8 cellular contexts compared by ENCODE assay signal in genomic region chr7:128939861-128940410, GRCh38. TPM values are rescaled to one million over a fixed set of nuclear protein-coding genes. Genes with fewer than 3 reads are reported as not detected.
DNase-seq lines count a peak whose midpoint lies in the region; ATAC-seq and TF ChIP-seq lines count a peak whose summit lies in the region.

No MANE protein-coding gene starts in this region.

- no peak for TF ChIP-seq CTCF in IMR-90 (conservative IDR thresholded peaks at IDR 0.05; ENCODE audit: low read depth, low read length)

- no peak for TF ChIP-seq RAD21 in IMR-90 (IDR thresholded peaks at IDR 0.05; ENCODE audit: low read length)

- no peaks in the 10 kb centered on the region for H3K36me3 ChIP-seq in IMR-90 (ENCODE audit: control insufficient read depth, insufficient read depth, low read length)

- no peak for TF ChIP-seq POLR2A in IMR-90 (IDR thresholded peaks at IDR 0.05; ENCODE audit: low read depth, low read length)

- H2BK20ac ChIP-seq in IMR-90 (ENCODE audit: low read depth, low read length), result no peak overlapping the region

- CTCF ChIA-PET in IMR-90 (lab: Yijun Ruan, JAX), result no interaction called here

- no peak overlapping the region for H3K9ac ChIP-seq in IMR-90 (ENCODE audit: low read depth, low read length)

- no peak overlapping the region for H2BK120ac ChIP-seq in IMR-90 (ENCODE audit: low read depth, low read length)

- H2AK9ac ChIP-seq in IMR-90 (replicated peaks; ENCODE audit: low read depth, low read length, poor library complexity), result no peak overlapping the region

- no peak overlapping the region for H3K23ac ChIP-seq in IMR-90 (ENCODE audit: low read depth, low read length)

- H4K91ac ChIP-seq in IMR-90 (ENCODE audit: insufficient read depth, low read depth, low read length), result no peak overlapping the region

- H3K9me3 ChIP-seq in IMR-90 (ENCODE audit: control insufficient read depth, insufficient read depth, low read length), result no peaks in the 10 kb centered on the region

- H3K27me3 ChIP-seq in IMR-90 (ENCODE audit: control insufficient read depth, insufficient read depth, low read length), result peaks cover 65% of the 10 kb centered on the region

- dilution Hi-C loops in IMR-90 (cut with HindIII; ENCODE audit: low sequenced_read_pairs, unreplicated experiment), result no loop called here

- intact Hi-C loops in IMR-90 (cut with micrococcal nuclease), result no loop called here
- intact Hi-C loops in left ventricle myocardium superior (cut with micrococcal nuclease), result no loop called here

- no peak overlapping the region for H2AK5ac ChIP-seq in IMR-90 (ENCODE audit: low read depth, low read length)

- H2BK5ac ChIP-seq in IMR-90 (ENCODE audit: low read depth, low read length, poor library complexity, severe bottlenecking), result no peak overlapping the region

- no peaks in the 10 kb centered on the region for H3K9me1 ChIP-seq in IMR-90 (ENCODE audit: insufficient read depth, low read length)

- H3K4me1 ChIP-seq in IMR-90 (ENCODE audit: control insufficient read depth, insufficient read depth, low read length), result no peaks in the 10 kb centered on the region; the same call in 1 of the 2 replicates

- H3K56ac ChIP-seq in IMR-90 (ENCODE audit: extremely low read depth, insufficient read depth, low read length), result no peak overlapping the region

- H2BK15ac ChIP-seq in IMR-90 (ENCODE audit: low read depth, low read length), result no peak overlapping the region

- H4K5ac ChIP-seq in IMR-90 (ENCODE audit: low read depth, low read length), result no peak overlapping the region

- DNase-seq in GDM1 (lab: John Stamatoyannopoulos, UW) (peak; percentile 58), IMR-90 (no peak), left ventricle myocardium superior (no peak), NCI-H526 (lab: John Stamatoyannopoulos, UW) (no peak), kidney tubule cell (ENCODE audit: low spot score) (no peak)
- DNase-seq in stimulated activated CD4-positive, alpha-beta T cell treated with anti-CD3 and anti-CD28 coated beads, Interleukin-12 subunit alpha, Interleukin-12 subunit beta, amount 100 ng/mL, for 4 hours, result no peak
- no peak for DNase-seq in effector CD8-positive, alpha-beta T cell (lab: John Stamatoyannopoulos, UW)

- 52% methylated on average over 10 of the region's 18 CpGs; no CpG with 5 or more reads in 1 of the 2 experiments for WGBS in IMR-90 (ENCODE audit: extremely low coverage in 2 of 2, insufficient read length in 1 of 2), 2 experiments

- no TSS peak for BruUV-seq in IMR-90 (replicated peaks; lab: Mats Ljungman, UMichigan)

- no peak overlapping the region for H3K14ac ChIP-seq in IMR-90 (replicated peaks; ENCODE audit: low read depth, low read length)

- no peak overlapping the region for H3K18ac ChIP-seq in IMR-90 (ENCODE audit: low read depth, low read length)

- H4K8ac ChIP-seq in IMR-90 (ENCODE audit: low read depth in 2 of 2, low read length in 2 of 2), result no peak overlapping the region

- ATAC-seq in GM19397 (IDR thresholded peaks at IDR 0.05; ENCODE audit: unreplicated experiment), result peak; percentile 13
- ATAC-seq in IMR-90 (ENCODE audit: low read depth), result no peak
- peak; percentile 19 for ATAC-seq in left ventricle myocardium superior

- in situ Hi-C loops in IMR-90 (cut with MboI; ENCODE audit: low sequenced_read_pairs), result no loop called here

- H3K4ac ChIP-seq in IMR-90 (ENCODE audit: low read depth, low read length), result no peak overlapping the region

- H3K4me2 ChIP-seq in IMR-90 (ENCODE audit: low read depth, low read length), result no peak overlapping the region

- no peaks in the 10 kb centered on the region for H3K79me1 ChIP-seq in IMR-90 (ENCODE audit: low read depth in 1 of 2, low read length in 2 of 2)

- no peaks in the 10 kb centered on the region; the same call in 1 of the 2 replicates for H4K20me1 ChIP-seq in IMR-90 (ENCODE audit: insufficient read depth, low read length)

- peak overlapping the region; percentile 51 for H2AFZ ChIP-seq in IMR-90 (replicated peaks; ENCODE audit: low read length, poor library complexity)

- POLR2A ChIA-PET in IMR-90 (lab: Charles Lee; ENCODE audit: unreplicated experiment), result no interaction called here

- no peak overlapping the region for H3K4me3 ChIP-seq in IMR-90 (ENCODE audit: insufficient read depth, low read depth, low read length)

- no peak overlapping the region for H3K27ac ChIP-seq in IMR-90 (ENCODE audit: insufficient read depth, low read length)

TF ChIP-seq in IMR-90, 13 proteins besides CTCF, POLR2A, EP300 and RAD21:
- TF ChIP-seq CEBPB (IDR thresholded peaks at IDR 0.05; ENCODE audit: low read depth, low read length), result no peak
- TF ChIP-seq FOS (IDR thresholded peaks at IDR 0.05; ENCODE audit: low read depth, low read length), result no peak
- TF ChIP-seq USF2 (IDR thresholded peaks at IDR 0.05; ENCODE audit: low read depth, low read length), result no peak
- no peak for TF ChIP-seq RCOR1 (IDR thresholded peaks at IDR 0.05; ENCODE audit: insufficient replicate concordance, low read length)
- TF ChIP-seq BHLHE40 (IDR thresholded peaks at IDR 0.05; ENCODE audit: low read depth, low read length), result no peak
- no peak for TF ChIP-seq NFE2L2 (IDR thresholded peaks at IDR 0.05; ENCODE audit: low read depth, low read length)
- no peak for TF ChIP-seq SMC3 (IDR thresholded peaks at IDR 0.05; ENCODE audit: low read depth, low read length)
- no peak for TF ChIP-seq ELK1 (IDR thresholded peaks at IDR 0.05; ENCODE audit: borderline replicate concordance, low read depth, low read length)
- no peak for TF ChIP-seq MAFK (IDR thresholded peaks at IDR 0.05; ENCODE audit: low read depth, low read length)
- no peak for TF ChIP-seq MAZ (IDR thresholded peaks at IDR 0.05; ENCODE audit: borderline replicate concordance, low read depth, low read length)
- TF ChIP-seq MXI1 (IDR thresholded peaks at IDR 0.05; ENCODE audit: borderline replicate concordance, low read depth, low read length), result no peak
- TF ChIP-seq RFX5 (IDR thresholded peaks at IDR 0.05; ENCODE audit: low read depth, low read length), result no peak
- TF ChIP-seq CHD1 (IDR thresholded peaks at IDR 0.05; ENCODE audit: low read depth, low read length), result no peak
TF ChIP-seq in IMR-90: peak in this region for 0.

RNA-seq across cellular contexts. Expression of gene IRF5, which starts 2.2 kb away (rescaled TPM):
- 0.18 TPM in 1 of 2 replicates, not detected in the other for total RNA-seq in IMR-90 (2012; rRNA removed)
- 0.14 TPM in 1 of 2 replicates, not detected in the other for polyA plus RNA-seq in IMR-90 (2012; rRNA removed)
- polyA plus RNA-seq in IMR-90 (2012; cell fraction: cytosol; rRNA removed), result 0.08 TPM in 1 of 2 replicates, not detected in the other
- 0.15 and 0.24 TPM in 2 replicates for polyA plus RNA-seq in IMR-90 (2012; cell fraction: nucleus; rRNA removed; ENCODE audit: low replicate concordance)
- 2.9 TPM for total RNA-seq in left ventricle myocardium superior

RNA-seq across cellular contexts. Expression of gene KCP, which starts 29.4 kb away (rescaled TPM):
- not detected in 2 replicates for total RNA-seq in IMR-90 (2012; rRNA removed)
- polyA plus RNA-seq in IMR-90 (2012; rRNA removed), result 0.03 and 0.07 TPM in 2 replicates
- polyA plus RNA-seq in IMR-90 (2012; cell fraction: cytosol; rRNA removed), result 0.03 TPM in 1 of 2 replicates, not detected in the other
- polyA plus RNA-seq in IMR-90 (2012; cell fraction: nucleus; rRNA removed; ENCODE audit: low replicate concordance), result 0.17 and 0.33 TPM in 2 replicates
- total RNA-seq in left ventricle myocardium superior, result 0.12 TPM
